1 cellular context compared by ENCODE assay signal in the genomic region with DNA sequence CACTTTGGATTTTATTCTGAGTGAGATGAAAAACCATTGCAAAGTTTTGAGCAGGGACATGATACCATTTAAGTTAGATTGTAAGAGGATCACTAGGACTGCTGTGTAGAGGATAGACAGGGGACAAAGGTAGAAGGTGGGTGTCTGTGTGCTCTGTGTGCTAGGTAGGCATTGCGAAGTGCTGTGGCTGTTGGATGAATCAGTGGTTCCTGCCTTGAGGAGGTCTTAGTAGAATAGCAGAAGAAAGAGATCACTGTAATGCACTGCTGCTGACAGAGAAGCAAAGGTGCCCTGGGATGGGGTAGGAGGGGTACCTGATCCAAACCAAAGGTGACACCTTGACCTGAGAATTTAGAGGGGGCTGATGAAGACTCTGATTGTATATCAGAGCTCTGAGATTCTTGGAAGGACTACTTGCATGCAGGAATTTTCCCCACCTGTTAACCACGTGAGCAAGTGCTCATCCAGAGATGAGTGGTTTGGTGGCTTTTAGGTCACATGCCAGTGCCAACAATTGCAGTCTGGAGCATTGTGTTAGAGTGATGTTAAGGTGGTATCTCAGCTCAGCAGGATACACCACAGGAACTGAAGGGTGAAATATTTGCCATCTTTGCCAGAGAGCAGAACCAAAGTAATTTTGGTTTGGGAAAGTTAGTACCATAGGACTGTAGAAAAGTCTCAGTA.
TF ChIP-seq lines count a peak whose summit lies in the region.

No MANE protein-coding gene starts in this region.

TF ChIP-seq in GM23338, 12 proteins besides CTCF, POLR2A, EP300 and RAD21 (continued from another document):
- TF ChIP-seq, protein P1, sequence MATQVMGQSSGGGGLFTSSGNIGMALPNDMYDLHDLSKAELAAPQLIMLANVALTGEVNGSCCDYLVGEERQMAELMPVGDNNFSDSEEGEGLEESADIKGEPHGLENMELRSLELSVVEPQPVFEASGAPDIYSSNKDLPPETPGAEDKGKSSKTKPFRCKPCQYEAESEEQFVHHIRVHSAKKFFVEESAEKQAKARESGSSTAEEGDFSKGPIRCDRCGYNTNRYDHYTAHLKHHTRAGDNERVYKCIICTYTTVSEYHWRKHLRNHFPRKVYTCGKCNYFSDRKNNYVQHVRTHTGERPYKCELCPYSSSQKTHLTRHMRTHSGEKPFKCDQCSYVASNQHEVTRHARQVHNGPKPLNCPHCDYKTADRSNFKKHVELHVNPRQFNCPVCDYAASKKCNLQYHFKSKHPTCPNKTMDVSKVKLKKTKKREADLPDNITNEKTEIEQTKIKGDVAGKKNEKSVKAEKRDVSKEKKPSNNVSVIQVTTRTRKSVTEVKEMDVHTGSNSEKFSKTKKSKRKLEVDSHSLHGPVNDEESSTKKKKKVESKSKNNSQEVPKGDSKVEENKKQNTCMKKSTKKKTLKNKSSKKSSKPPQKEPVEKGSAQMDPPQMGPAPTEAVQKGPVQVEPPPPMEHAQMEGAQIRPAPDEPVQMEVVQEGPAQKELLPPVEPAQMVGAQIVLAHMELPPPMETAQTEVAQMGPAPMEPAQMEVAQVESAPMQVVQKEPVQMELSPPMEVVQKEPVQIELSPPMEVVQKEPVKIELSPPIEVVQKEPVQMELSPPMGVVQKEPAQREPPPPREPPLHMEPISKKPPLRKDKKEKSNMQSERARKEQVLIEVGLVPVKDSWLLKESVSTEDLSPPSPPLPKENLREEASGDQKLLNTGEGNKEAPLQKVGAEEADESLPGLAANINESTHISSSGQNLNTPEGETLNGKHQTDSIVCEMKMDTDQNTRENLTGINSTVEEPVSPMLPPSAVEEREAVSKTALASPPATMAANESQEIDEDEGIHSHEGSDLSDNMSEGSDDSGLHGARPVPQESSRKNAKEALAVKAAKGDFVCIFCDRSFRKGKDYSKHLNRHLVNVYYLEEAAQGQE (IDR thresholded peaks at IDR 0.05; ENCODE audit: unreplicated experiment), result no peak
- TF ChIP-seq POLR2AphosphoS5 (IDR thresholded peaks at IDR 0.05; ENCODE audit: low read depth) (no peak), EZH2 (IDR thresholded peaks at IDR 0.05; ENCODE audit: low read depth, unreplicated experiment) (no peak), ZNF114 (CRISPR knock-in tag; IDR thresholded peaks at IDR 0.05) (no peak), CREB1 (CRISPR knock-in tag; IDR thresholded peaks at IDR 0.05; ENCODE audit: low read depth) (no peak)
- TF ChIP-seq, protein P2, sequence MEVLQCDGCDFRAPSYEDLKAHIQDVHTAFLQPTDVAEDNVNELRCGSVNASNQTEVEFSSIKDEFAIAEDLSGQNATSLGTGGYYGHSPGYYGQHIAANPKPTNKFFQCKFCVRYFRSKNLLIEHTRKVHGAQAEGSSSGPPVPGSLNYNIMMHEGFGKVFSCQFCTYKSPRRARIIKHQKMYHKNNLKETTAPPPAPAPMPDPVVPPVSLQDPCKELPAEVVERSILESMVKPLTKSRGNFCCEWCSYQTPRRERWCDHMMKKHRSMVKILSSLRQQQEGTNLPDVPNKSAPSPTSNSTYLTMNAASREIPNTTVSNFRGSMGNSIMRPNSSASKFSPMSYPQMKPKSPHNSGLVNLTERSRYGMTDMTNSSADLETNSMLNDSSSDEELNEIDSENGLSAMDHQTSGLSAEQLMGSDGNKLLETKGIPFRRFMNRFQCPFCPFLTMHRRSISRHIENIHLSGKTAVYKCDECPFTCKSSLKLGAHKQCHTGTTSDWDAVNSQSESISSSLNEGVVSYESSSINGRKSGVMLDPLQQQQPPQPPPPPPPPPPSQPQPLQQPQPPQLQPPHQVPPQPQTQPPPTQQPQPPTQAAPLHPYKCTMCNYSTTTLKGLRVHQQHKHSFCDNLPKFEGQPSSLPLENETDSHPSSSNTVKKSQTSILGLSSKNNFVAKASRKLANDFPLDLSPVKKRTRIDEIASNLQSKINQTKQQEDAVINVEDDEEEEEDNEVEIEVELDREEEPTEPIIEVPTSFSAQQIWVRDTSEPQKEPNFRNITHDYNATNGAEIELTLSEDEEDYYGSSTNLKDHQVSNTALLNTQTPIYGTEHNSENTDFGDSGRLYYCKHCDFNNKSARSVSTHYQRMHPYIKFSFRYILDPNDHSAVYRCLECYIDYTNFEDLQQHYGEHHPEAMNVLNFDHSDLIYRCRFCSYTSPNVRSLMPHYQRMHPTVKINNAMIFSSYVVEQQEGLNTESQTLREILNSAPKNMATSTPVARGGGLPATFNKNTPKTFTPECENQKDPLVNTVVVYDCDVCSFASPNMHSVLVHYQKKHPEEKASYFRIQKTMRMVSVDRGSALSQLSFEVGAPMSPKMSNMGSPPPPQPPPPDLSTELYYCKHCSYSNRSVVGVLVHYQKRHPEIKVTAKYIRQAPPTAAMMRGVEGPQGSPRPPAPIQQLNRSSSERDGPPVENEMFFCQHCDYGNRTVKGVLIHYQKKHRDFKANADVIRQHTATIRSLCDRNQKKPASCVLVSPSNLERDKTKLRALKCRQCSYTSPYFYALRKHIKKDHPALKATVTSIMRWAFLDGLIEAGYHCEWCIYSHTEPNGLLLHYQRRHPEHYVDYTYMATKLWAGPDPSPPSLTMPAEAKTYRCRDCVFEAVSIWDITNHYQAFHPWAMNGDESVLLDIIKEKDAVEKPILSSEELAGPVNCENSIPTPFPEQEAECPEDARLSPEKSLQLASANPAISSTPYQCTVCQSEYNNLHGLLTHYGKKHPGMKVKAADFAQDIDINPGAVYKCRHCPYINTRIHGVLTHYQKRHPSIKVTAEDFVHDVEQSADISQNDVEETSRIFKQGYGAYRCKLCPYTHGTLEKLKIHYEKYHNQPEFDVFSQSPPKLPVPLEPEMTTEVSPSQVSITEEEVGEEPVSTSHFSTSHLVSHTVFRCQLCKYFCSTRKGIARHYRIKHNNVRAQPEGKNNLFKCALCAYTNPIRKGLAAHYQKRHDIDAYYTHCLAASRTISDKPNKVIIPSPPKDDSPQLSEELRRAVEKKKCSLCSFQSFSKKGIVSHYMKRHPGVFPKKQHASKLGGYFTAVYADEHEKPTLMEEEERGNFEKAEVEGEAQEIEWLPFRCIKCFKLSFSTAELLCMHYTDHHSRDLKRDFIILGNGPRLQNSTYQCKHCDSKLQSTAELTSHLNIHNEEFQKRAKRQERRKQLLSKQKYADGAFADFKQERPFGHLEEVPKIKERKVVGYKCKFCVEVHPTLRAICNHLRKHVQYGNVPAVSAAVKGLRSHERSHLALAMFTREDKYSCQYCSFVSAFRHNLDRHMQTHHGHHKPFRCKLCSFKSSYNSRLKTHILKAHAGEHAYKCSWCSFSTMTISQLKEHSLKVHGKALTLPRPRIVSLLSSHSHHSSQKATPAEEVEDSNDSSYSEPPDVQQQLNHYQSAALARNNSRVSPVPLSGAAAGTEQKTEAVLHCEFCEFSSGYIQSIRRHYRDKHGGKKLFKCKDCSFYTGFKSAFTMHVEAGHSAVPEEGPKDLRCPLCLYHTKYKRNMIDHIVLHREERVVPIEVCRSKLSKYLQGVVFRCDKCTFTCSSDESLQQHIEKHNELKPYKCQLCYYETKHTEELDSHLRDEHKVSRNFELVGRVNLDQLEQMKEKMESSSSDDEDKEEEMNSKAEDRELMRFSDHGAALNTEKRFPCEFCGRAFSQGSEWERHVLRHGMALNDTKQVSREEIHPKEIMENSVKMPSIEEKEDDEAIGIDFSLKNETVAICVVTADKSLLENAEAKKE (CRISPR knock-in tag; IDR thresholded peaks at IDR 0.05), result no peak
